In the genomic region with DNA sequence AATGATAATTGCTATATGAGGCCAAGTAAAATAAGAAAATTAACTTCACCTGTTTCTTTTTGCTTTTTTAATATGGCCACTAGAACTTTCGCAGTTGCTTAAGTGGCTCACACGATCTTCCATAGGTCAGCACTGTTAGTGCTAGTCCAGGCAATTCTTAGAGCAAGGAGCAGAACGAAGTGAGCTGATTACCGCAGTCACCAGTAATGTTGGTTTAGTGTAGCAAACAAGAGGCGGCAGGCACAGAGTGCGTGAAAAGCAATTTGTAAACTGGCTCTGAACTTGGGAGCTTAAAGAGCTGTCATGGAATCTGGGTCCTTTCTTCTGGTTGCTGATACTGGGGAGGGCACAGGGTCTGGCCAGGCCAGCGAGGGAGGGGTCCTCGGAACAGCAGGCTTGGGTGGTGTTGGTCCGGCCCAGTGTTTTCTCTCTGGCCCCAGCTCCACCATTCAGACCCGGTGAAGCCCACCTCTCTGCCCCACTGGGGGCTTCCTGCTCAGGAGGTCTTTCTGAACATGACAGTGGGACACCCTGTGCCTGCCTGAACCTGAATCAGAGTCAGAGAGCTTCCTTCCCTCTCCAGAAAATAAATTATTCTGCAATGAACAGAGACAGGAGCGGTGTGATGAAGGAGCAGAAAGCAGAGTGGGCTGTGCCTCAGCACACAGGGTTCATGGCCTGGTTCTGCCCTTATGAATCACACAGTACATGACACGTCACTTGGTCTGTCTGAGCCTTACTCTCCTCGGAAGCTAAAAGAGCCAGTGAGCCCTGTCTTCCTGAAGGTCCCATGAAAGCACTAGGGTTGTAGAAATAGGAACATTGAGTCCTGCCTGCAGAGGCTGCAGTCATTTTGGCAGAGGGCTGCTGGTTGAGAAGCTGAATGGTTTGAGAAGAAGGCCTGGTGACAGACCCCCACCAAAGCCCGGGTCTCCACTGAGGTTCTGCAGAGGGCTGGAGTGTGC, we compare ENCODE assay signal across 1 cellular context.
TF ChIP-seq lines count a peak whose summit lies in the region.

No MANE protein-coding gene starts in this region.

TF ChIP-seq in H1, 55 proteins besides CTCF, POLR2A, EP300 and RAD21:
- no peak for TF ChIP-seq HDAC2 (IDR thresholded peaks at IDR 0.05; ENCODE audit: borderline replicate concordance in 1 of 2, low read depth in 2 of 2, low read length in 2 of 2)
- no peak for TF ChIP-seq JUND (IDR thresholded peaks at IDR 0.05; ENCODE audit: low read length)
- no peak for TF ChIP-seq SUZ12 (IDR thresholded peaks at IDR 0.05; ENCODE audit: low read length)
- TF ChIP-seq SP2 (IDR thresholded peaks at IDR 0.05; ENCODE audit: low read length), result no peak
- no peak for TF ChIP-seq SIRT6 (IDR thresholded peaks at IDR 0.05; ENCODE audit: low read length)
- no peak for TF ChIP-seq CBX5 (IDR thresholded peaks at IDR 0.05; ENCODE audit: low read depth, low read length)
- TF ChIP-seq KDM5A (IDR thresholded peaks at IDR 0.05; ENCODE audit: low read length), result no peak
- no peak for TF ChIP-seq BRCA1 (IDR thresholded peaks at IDR 0.05; ENCODE audit: low read depth, low read length)
- no peak for TF ChIP-seq TAF1 (IDR thresholded peaks at IDR 0.05; ENCODE audit: low read depth, low read length)
- TF ChIP-seq TAF7 (optimal IDR thresholded peaks at IDR 0.05; ENCODE audit: borderline replicate concordance, low read depth, low read length), result no peak
- no peak for TF ChIP-seq RBBP5 (IDR thresholded peaks at IDR 0.05; ENCODE audit: borderline replicate concordance, low read depth, low read length)
